In the genomic region with DNA sequence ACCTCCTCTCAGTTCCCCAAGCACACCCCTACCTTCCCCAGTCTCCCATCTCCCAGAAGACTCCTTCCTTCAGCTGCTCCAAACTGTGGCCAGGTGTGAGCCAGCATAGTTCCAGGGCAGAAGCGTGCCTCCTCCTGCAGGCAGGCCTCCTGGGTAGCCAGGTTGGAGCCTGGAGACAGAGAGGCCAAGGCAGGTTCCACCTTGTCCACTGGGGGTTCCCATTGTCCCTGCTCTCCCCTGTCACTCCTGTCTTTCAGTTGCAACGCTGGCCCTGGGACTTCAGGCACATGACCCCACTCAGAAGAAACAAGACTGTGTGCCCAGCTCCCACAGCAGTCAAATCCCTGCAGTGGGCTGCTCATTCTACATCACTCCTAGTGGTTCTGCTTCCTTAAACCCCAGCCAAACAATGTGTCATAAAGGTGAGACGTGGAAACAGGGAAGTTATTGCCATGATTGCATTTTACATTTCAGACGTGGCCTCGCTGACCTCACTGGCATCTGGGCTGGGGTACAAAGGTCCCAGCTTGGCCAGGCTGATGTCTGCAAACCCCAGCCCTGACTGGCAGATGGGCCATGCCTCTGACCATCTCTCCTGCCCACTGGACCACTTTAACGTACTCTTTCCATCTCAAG, we compare ENCODE assay signal across 24 cellular contexts.
DNase-seq lines count a peak whose midpoint lies in the region; ATAC-seq and TF ChIP-seq lines count a peak whose summit lies in the region.
"Had no signal": no experiment of that assay in that cellular context is flagged by ENCODE, and none has a peak within 500 bp of the region (broad histone marks: within the 10 kb centered on the region; RNA-seq: fewer than 3 reads in every experiment).

No MANE protein-coding gene starts in this region.

- H3K9me3 ChIP-seq in HCT116 (ENCODE audit: control insufficient read depth in 1 of 2, insufficient read depth in 1 of 2, low read depth in 1 of 2, low read length in 2 of 2) (no peaks in the 10 kb centered on the region), liver (ENCODE audit: control insufficient read depth in 4 of 4, low read length in 3 of 4) (peaks cover 0 to 2% (median 0%) of the 10 kb centered on the region in 4 donors), transverse colon (no peaks in the 10 kb centered on the region)
- H3K9me3 ChIP-seq in naive thymus-derived CD4-positive, alpha-beta T cell (ENCODE audit: control insufficient read depth in 2 of 3, low read length in 3 of 3) = no peaks in the 10 kb centered on the region

- 49% methylated on average over 6 of the region's 6 CpGs for WGBS in liver
- 33% methylated on average over 2 to 6 of the region's 6 CpGs for WGBS in transverse colon (ENCODE audit: low coverage in 1 of 2), 2 donors

- 0 out of 2 replicates have a peak, but pooled peaks cover 3% of the 10 kb centered on the region for H3K27me3 Mint-ChIP-seq in WTC11 (ENCODE audit: low read depth)
- H3K27me3 Mint-ChIP-seq in naive thymus-derived CD4-positive, alpha-beta T cell = peaks cover 0 to 12% (median 4%) of the 10 kb centered on the region in 5 donors
- H3K27me3 Mint-ChIP-seq: dendritic cell treated with granulocyte-macrophage colony-stimulating factor and Interleukin-4, amounts not matched to agents 40 ng/mL and 50 ng/mL, for 4 days had no signal

- H3K36me3 ChIP-seq in HCT116 (ENCODE audit: control insufficient read depth in 1 of 2, insufficient read depth in 2 of 2, low read length in 2 of 2) = no peaks in the 10 kb centered on the region
- no peaks in the 10 kb centered on the region for H3K36me3 ChIP-seq in liver (ENCODE audit: control insufficient read depth in 4 of 4, insufficient read depth in 3 of 4, low read depth in 1 of 4, low read length in 3 of 4)
- no peaks in the 10 kb centered on the region for H3K36me3 ChIP-seq in transverse colon
- H3K36me3 ChIP-seq in naive thymus-derived CD4-positive, alpha-beta T cell (ENCODE audit: control insufficient read depth in 2 of 3, insufficient read depth in 3 of 3, low read length in 3 of 3) = no peaks in the 10 kb centered on the region

- CTCF ChIA-PET in HCT116 (lab: Charles Lee) = no interaction called here
- CTCF ChIA-PET in WTC11 (lab: Charles Lee) = no interaction called here
- CTCF ChIA-PET in naive thymus-derived CD4-positive, alpha-beta T cell (lab: Charles Lee) = no interaction called here

- intact Hi-C loops in HCT116 (cut with micrococcal nuclease) (no loop called here), transverse colon (cut with DNase I; ENCODE audit: low total_unique reads) (no loop called here)
- intact Hi-C loops in naive thymus-derived CD4-positive, alpha-beta T cell (cut with micrococcal nuclease) = no loop called here

- peaks cover 14% of the 10 kb centered on the region for H3K4me1 Mint-ChIP-seq in WTC11
- H3K4me1 Mint-ChIP-seq in naive thymus-derived CD4-positive, alpha-beta T cell = peaks cover 0 to 8% (median 0%) of the 10 kb centered on the region in 7 donors
- H3K4me1 Mint-ChIP-seq: activated CD8-positive, alpha-beta memory T cell treated with anti-CD3 and anti-CD28 coated beads, Interleukin-2, amount 10 ng/mL, durations not matched to agents 7 days and 5 days; CD14-positive monocyte; central memory CD8-positive, alpha-beta T cell had no signal

- DNase-seq in HCT116 (ENCODE audit: low read depth, low spot score) (no peak), WTC11 (ENCODE audit: low spot score) (no peak), transverse colon (peak; percentile 78), NCI-H2196 (lab: John Stamatoyannopoulos, UW; ENCODE audit: unreplicated experiment) (no peak)
- DNase-seq in naive thymus-derived CD4-positive, alpha-beta T cell = no peak
- DNase-seq: activated CD8-positive, alpha-beta memory T cell treated with anti-CD3 and anti-CD28 coated beads, Interleukin-2, amount 10 ng/mL, durations not matched to agents 7 days and 5 days; activated naive CD8-positive, alpha-beta T cell treated with anti-CD3 and anti-CD28 coated beads, Interleukin-2, amount 50 U/mL, for 24 hours; activated T-cell treated with anti-CD3 and anti-CD28 coated beads, Interleukin-2, amount 50 U/mL, for 4 hours; glutamatergic neuron; Karpas-422; naive thymus-derived CD8-positive, alpha-beta T cell; NCI-H1436 treated with DMSO at 0.1 percent for 48 hours; NCI-H82; stimulated activated CD4-positive, alpha-beta T cell treated with anti-CD3 and anti-CD28 coated beads, Interleukin-15, amount 100 ng/mL, for 24 hours; stimulated activated CD4-positive, alpha-beta T cell treated with anti-CD3 and anti-CD28 coated beads, Interleukin-4, amount 100 ng/mL, for 4 hours; T-helper 1 cell; trophoblast cell had no signal

- H2AFZ ChIP-seq in HCT116 (ENCODE audit: low read depth, low read length, poor library complexity, severe bottlenecking) = no peak overlapping the region

- no peak overlapping the region for H3K9ac ChIP-seq in HCT116 (ENCODE audit: low read length)
- no peak overlapping the region for H3K9ac ChIP-seq in liver (ENCODE audit: low read depth in 1 of 2, low read length in 2 of 2)

- H3K4me3 ChIP-seq in HCT116 (replicated peaks in 1 of 2; ENCODE audit: low read depth in 1 of 2, low read length in 2 of 2) (no peak overlapping the region), liver (ENCODE audit: low read depth in 1 of 3, low read length in 3 of 3) (no peak overlapping the region), transverse colon (no peak overlapping the region)
- H3K4me3 ChIP-seq in naive thymus-derived CD4-positive, alpha-beta T cell (ENCODE audit: low read length) = no peak overlapping the region
- H3K4me3 ChIP-seq: SK-N-MC had no signal

- in situ Hi-C loops in transverse colon (cut with MboI; ENCODE audit: low pct_ligation_motif_present in 1 of 4, low pct_unique_long_range_greater_than_20kb in 1 of 4, low sequenced_read_pairs in 3 of 4) = no loop called here

- no TSS peak for BruUV-seq in HCT116 (replicated peaks; lab: Mats Ljungman, UMichigan)

- H3K4me2 ChIP-seq in HCT116 (ENCODE audit: low read length) = no peak overlapping the region

- POLR2A ChIA-PET in HCT116 (lab: Charles Lee) = no interaction called here
- POLR2A ChIA-PET in WTC11 (lab: Charles Lee) = no interaction called here
- POLR2A ChIA-PET in naive thymus-derived CD4-positive, alpha-beta T cell (lab: Charles Lee) = no interaction called here

- TF ChIP-seq POLR2A in HCT116 (IDR thresholded peaks at IDR 0.05; ENCODE audit: borderline replicate concordance, extremely low read depth, insufficient read depth, insufficient read length) (no peak), transverse colon (IDR thresholded peaks at IDR 0.05) (no peak)

- peaks cover 35% of the 10 kb centered on the region for H3K9me3 Mint-ChIP-seq in WTC11
- peaks cover 0 to 6% (median 0%) of the 10 kb centered on the region in 11 donors for H3K9me3 Mint-ChIP-seq in naive thymus-derived CD4-positive, alpha-beta T cell
- H3K9me3 Mint-ChIP-seq: activated T-cell treated with anti-CD3 and anti-CD28 coated beads, Interleukin-2, amount 50 U/mL, for 4 hours; central memory CD8-positive, alpha-beta T cell; dendritic cell treated with granulocyte-macrophage colony-stimulating factor and Interleukin-4, amounts not matched to agents 40 ng/mL and 50 ng/mL, for 4 days had no signal

- ATAC-seq in HCT116 = peak; percentile 31; the same call in 1 of the 2 replicates
- peak; percentile 52; the same call in 1 of the 2 replicates for ATAC-seq in WTC11
- ATAC-seq in HG03354 (IDR thresholded peaks at IDR 0.05; ENCODE audit: poor library complexity, severe bottlenecking, unreplicated experiment) = no peak
- no peak for ATAC-seq in naive thymus-derived CD4-positive, alpha-beta T cell
- ATAC-seq: activated CD8-positive, alpha-beta memory T cell treated with anti-CD3 and anti-CD28 coated beads, Interleukin-2, amount 10 ng/mL, durations not matched to agents 7 days and 5 days; activated naive CD8-positive, alpha-beta T cell treated with anti-CD3 and anti-CD28 coated beads, Interleukin-2, amount 50 U/mL, for 24 hours; activated T-cell treated with anti-CD3 and anti-CD28 coated beads, Interleukin-2, amount 50 U/mL, for 4 hours; esophagus mucosa; naive thymus-derived CD8-positive, alpha-beta T cell had no signal

- no peak for TF ChIP-seq EP300 in transverse colon (IDR thresholded peaks at IDR 0.05; ENCODE audit: low read depth)

- no peaks in the 10 kb centered on the region for H3K9me2 ChIP-seq in HCT116 (ENCODE audit: insufficient read depth)

- TF ChIP-seq RAD21 in HCT116 (IDR thresholded peaks at IDR 0.05; ENCODE audit: low read depth) (no peak; the same call in 1 of the 2 replicates), liver (IDR thresholded peaks at IDR 0.05) (peak; percentile 34 to 50)

- H3K27me3 ChIP-seq in HCT116 (ENCODE audit: insufficient read depth, low read length) (peaks cover 16% of the 10 kb centered on the region), liver (ENCODE audit: control insufficient read depth in 4 of 4, insufficient read depth in 4 of 4, low read length in 3 of 4) (no peaks in the 10 kb centered on the region), transverse colon (no peaks in the 10 kb centered on the region)
- H3K27me3 ChIP-seq in naive thymus-derived CD4-positive, alpha-beta T cell (ENCODE audit: control insufficient read depth in 2 of 2, insufficient read depth in 2 of 2, low read length in 2 of 2) = no peaks in the 10 kb centered on the region

- H4K20me1 ChIP-seq in HCT116 (ENCODE audit: insufficient read depth) = no peaks in the 10 kb centered on the region

- TF ChIP-seq CTCF in HCT116 (IDR thresholded peaks at IDR 0.05 in 2 of 3, conservative IDR thresholded peaks at IDR 0.05 in 1 of 3; ENCODE audit: borderline replicate concordance in 1 of 3, insufficient read depth in 1 of 3, low read depth in 2 of 3, low read length in 2 of 3) = no peak
- no peak for TF ChIP-seq CTCF in WTC11 (IDR thresholded peaks at IDR 0.05)
- TF ChIP-seq CTCF in liver (IDR thresholded peaks at IDR 0.05; ENCODE audit: low read depth, low read length, missing input control) = no peak
- TF ChIP-seq CTCF in transverse colon (IDR thresholded peaks at IDR 0.05) = peak in 1 of 5 experiments; percentile 28

- peaks cover 26% of the 10 kb centered on the region for H3K36me3 Mint-ChIP-seq in WTC11
- no peaks in the 10 kb centered on the region for H3K36me3 Mint-ChIP-seq in naive thymus-derived CD4-positive, alpha-beta T cell
- H3K36me3 Mint-ChIP-seq: activated CD8-positive, alpha-beta memory T cell treated with anti-CD3 and anti-CD28 coated beads, Interleukin-2, amount 10 ng/mL, durations not matched to agents 7 days and 5 days; CD14-positive monocyte had no signal

- H3K27ac ChIP-seq in HCT116 (ENCODE audit: low read depth, low read length) (no peak overlapping the region), liver (ENCODE audit: low read depth in 1 of 2, low read length in 2 of 2) (no peak overlapping the region), transverse colon (peak overlapping the region; percentile 67 to 79 (median 76))
- H3K27ac ChIP-seq in naive thymus-derived CD4-positive, alpha-beta T cell (ENCODE audit: low read depth, low read length) = no peak overlapping the region
- H3K27ac ChIP-seq: SK-N-MC had no signal

- no peaks in the 10 kb centered on the region for H3K79me2 ChIP-seq in HCT116 (ENCODE audit: insufficient read depth, low read length)

- H3K4me1 ChIP-seq in HCT116 (ENCODE audit: control insufficient read depth in 1 of 2, insufficient read depth in 2 of 2, low read length in 2 of 2) (no peaks in the 10 kb centered on the region), liver (ENCODE audit: control insufficient read depth in 4 of 4, insufficient read depth in 4 of 4, low read length in 3 of 4) (peaks cover 5 to 21% (median 11%) of the 10 kb centered on the region in 4 donors), transverse colon (peaks cover 3 to 24% (median 12%) of the 10 kb centered on the region in 4 donors)
- no peaks in the 10 kb centered on the region for H3K4me1 ChIP-seq in naive thymus-derived CD4-positive, alpha-beta T cell (ENCODE audit: control insufficient read depth in 2 of 2, insufficient read depth in 2 of 2, low read length in 2 of 2)

- RAD21 ChIA-PET in HCT116 (lab: Charles Lee; ENCODE audit: low non-redundant PET in 1 of 2, low total read pairs in 2 of 2, uncharacterized antibody in 2 of 2, unreplicated experiment in 2 of 2) = no interaction called here

- H3K27ac Mint-ChIP-seq in WTC11 = no peak overlapping the region; the same call in 1 of the 2 replicates
- H3K27ac Mint-ChIP-seq in naive thymus-derived CD4-positive, alpha-beta T cell = no peak overlapping the region
- H3K27ac Mint-ChIP-seq: activated CD8-positive, alpha-beta memory T cell treated with anti-CD3 and anti-CD28 coated beads, Interleukin-2, amount 10 ng/mL, durations not matched to agents 7 days and 5 days; activated naive CD8-positive, alpha-beta T cell treated with anti-CD3 and anti-CD28 coated beads, Interleukin-2, amount 50 U/mL, for 24 hours; dendritic cell treated with granulocyte-macrophage colony-stimulating factor and Interleukin-4, amounts not matched to agents 40 ng/mL and 50 ng/mL, for 4 days; naive thymus-derived CD8-positive, alpha-beta T cell had no signal

- no peak overlapping the region for H3K4me3 Mint-ChIP-seq in WTC11
- no peak overlapping the region for H3K4me3 Mint-ChIP-seq in naive thymus-derived CD4-positive, alpha-beta T cell
- H3K4me3 Mint-ChIP-seq: activated CD8-positive, alpha-beta memory T cell treated with anti-CD3 and anti-CD28 coated beads, Interleukin-2, amount 10 ng/mL, durations not matched to agents 7 days and 5 days; activated naive CD8-positive, alpha-beta T cell treated with anti-CD3 and anti-CD28 coated beads, Interleukin-2, amount 50 U/mL, for 24 hours; activated T-cell treated with anti-CD3 and anti-CD28 coated beads, Interleukin-2, amount 50 U/mL, for 4 hours; CD14-positive monocyte; central memory CD8-positive, alpha-beta T cell; dendritic cell treated with granulocyte-macrophage colony-stimulating factor and Interleukin-4, amounts not matched to agents 40 ng/mL and 50 ng/mL, for 4 days; naive thymus-derived CD8-positive, alpha-beta T cell had no signal

Comparison
In these comparisons a context has a peak if more than half of its experiments do, and no peak if none do; other contexts are left out.
1. ATAC-seq: peak in HCT116 (single experiment) and WTC11 (single experiment); none in HG03354 (single experiment) and naive thymus-derived CD4-positive, alpha-beta T cell (single experiment).
2. H3K27ac ChIP-seq: peak in transverse colon (4 of 4); none in HCT116 (single experiment), liver (0 of 2) and naive thymus-derived CD4-positive, alpha-beta T cell (single experiment).